Comparison of ENCODE assay signal across 8 cellular contexts in genomic region chr16:31117384-31118222, GRCh38. TPM values are rescaled to one million over a fixed set of nuclear protein-coding genes. Genes with fewer than 3 reads are reported as not detected.
A peak's percentile ranks its signal among the peaks of the same experiment; 100 is the strongest.
DNase-seq lines count a peak whose midpoint lies in the region; ATAC-seq and TF ChIP-seq lines count a peak whose summit lies in the region.

Gene KAT8 (plus strand): TSS chr16:31117664. CDS start chr16:31117682, 18 bp downstream.

- no peaks in the 10 kb centered on the region for H3K9me3 ChIP-seq in BE2C
- H3K9me3 ChIP-seq in colonic mucosa: no peaks in the 10 kb centered on the region

- H3K9ac ChIP-seq in colonic mucosa (ENCODE audit: low read depth in 2 of 2, low read length in 2 of 2): peak within 1 kb of the TSS; percentile 72 to 89

- ATAC-seq in HG03460 (IDR thresholded peaks at IDR 0.05; ENCODE audit: unreplicated experiment): peak; percentile 86
- peak; percentile 87 for ATAC-seq in left colon

- H3K36me3 ChIP-seq in BE2C: peaks cover 35% of the 10 kb centered on the region
- H3K36me3 ChIP-seq in colonic mucosa: peaks cover 16% of the 10 kb centered on the region

- no peaks in the 10 kb centered on the region for H3K4me1 ChIP-seq in BE2C
- peaks cover 3% of the 10 kb centered on the region for H3K4me1 ChIP-seq in colonic mucosa

- DNase-seq in BE2C (peak; percentile 99), GM19240 (ENCODE audit: insufficient read length, low spot score) (peak; percentile 98), NCI-H526 (lab: John Stamatoyannopoulos, UW) (peak; percentile 97 to 99), colonic mucosa (peak; percentile 99), left colon (peak; percentile 98 to 99)
- DNase-seq in activated CD4-positive, alpha-beta T cell treated with anti-CD3 and anti-CD28 coated beads for 48 hours: peak; percentile 99
- peak; percentile 98 for DNase-seq in stimulated activated CD4-positive, alpha-beta T cell treated with anti-CD3 and anti-CD28 coated beads, Interleukin-1b, Interleukin-23, amount 100 ng/mL, for 48 hours

- no peak for TF ChIP-seq CTCF in BE2C (IDR thresholded peaks at IDR 0.05; ENCODE audit: low read depth, low read length)
- TF ChIP-seq CTCF in colonic mucosa (IDR thresholded peaks at IDR 0.05): no peak

- intact Hi-C loops in colonic mucosa (cut with DNase I) (no loop called here), left colon (cut with DNase I, micrococcal nuclease) (no loop called here)

- H3K4me3 ChIP-seq in BE2C (ENCODE audit: low read depth, low read length): peak within 1 kb of the TSS; percentile 80
- peak within 1 kb of the TSS; percentile 62 for H3K4me3 ChIP-seq in colonic mucosa

- H3K27me3 ChIP-seq in BE2C (no peaks in the 10 kb centered on the region), colonic mucosa (no peaks in the 10 kb centered on the region)

- H3K27ac ChIP-seq in colonic mucosa: peak within 1 kb of the TSS; percentile 87

RNA-seq across cellular contexts. Expression of gene KAT8, which starts in this region (rescaled TPM):
- 71.8 TPM for polyA plus RNA-seq in BE2C (2012; ENCODE audit: insufficient read depth, insufficient read length, low read depth)
- total RNA-seq in colonic mucosa (10 to 100 TPM; 42.2 to 69.5 TPM), left colon (10 to 100 TPM; 61.6 to 76.0 TPM)

Comparison
In these comparisons a context has a peak if more than half of its experiments do, and no peak if none do; other contexts are left out.
1. Peak in every context shown above with its lines: DNase-seq, ATAC-seq, H3K4me3 ChIP-seq and H3K27ac ChIP-seq.